8 cellular contexts compared by ENCODE assay signal in genomic region chr12:49777800-49778748, GRCh38. TPM values are rescaled to one million over a fixed set of nuclear protein-coding genes. Genes with fewer than 3 reads are reported as not detected.
DNase-seq lines count a peak whose midpoint lies in the region; ATAC-seq, FAIRE-seq and TF ChIP-seq lines count a peak whose summit lies in the region.

No MANE protein-coding gene starts in this region.

- POLR2A ChIA-PET in A673 (lab: Charles Lee; ENCODE audit: low non-redundant PET) = no interaction called here
- POLR2A ChIA-PET in PC-3 (lab: Charles Lee; ENCODE audit: unreplicated experiment) = no interaction called here

- H3K9me3 ChIP-seq in A673 (ENCODE audit: low read depth, low read length, poor library complexity, severe bottlenecking) (no peaks in the 10 kb centered on the region), PC-3 (ENCODE audit: low read length) (no peaks in the 10 kb centered on the region)

- no peaks in the 10 kb centered on the region for H3K9me2 ChIP-seq in PC-3 (replicated peaks; ENCODE audit: low read length)

- ATAC-seq in GM18867 (IDR thresholded peaks at IDR 0.05; ENCODE audit: unreplicated experiment) (peak; percentile 46), PC-3 (peak; percentile 75), foreskin keratinocyte (peak; percentile 71), GM21786 (IDR thresholded peaks at IDR 0.05; ENCODE audit: unreplicated experiment) (no peak)

- peak overlapping the region; percentile 77 for H2AFZ ChIP-seq in PC-3 (ENCODE audit: low read length)

- peak overlapping the region; percentile 42 for H3K4me2 ChIP-seq in PC-3 (ENCODE audit: low read length)

- H3F3A ChIP-seq in PC-3 (ENCODE audit: low read length, unreplicated experiment) = no peaks in the 10 kb centered on the region

- H3K27me3 ChIP-seq in A673 (replicated peaks; ENCODE audit: insufficient read depth, low read depth, low read length, poor library complexity) = no peaks in the 10 kb centered on the region
- no peaks in the 10 kb centered on the region for H3K27me3 ChIP-seq in PC-3 (ENCODE audit: low read length)
- peaks cover 8% of the 10 kb centered on the region for H3K27me3 ChIP-seq in foreskin keratinocyte

- DNase-seq in A673 (ENCODE audit: low spot score) (peak; percentile 50), PC-3 (peak; percentile 69), foreskin keratinocyte (peak in 1 of 2 donors; percentile 33), putamen (ENCODE audit: low spot score) (peak; percentile 18), frontal cortex (ENCODE audit: low spot score in 2 of 2) (no peak)
- DNase-seq in activated T-helper 1 cell treated with anti-CD3 and anti-CD28 coated beads, Interleukin-2, amount 50 U/mL, for 16 hours (ENCODE audit: low read depth in 1 of 2, low spot score in 1 of 2) = peak; percentile 59 to 62

- no peaks in the 10 kb centered on the region for H4K20me1 ChIP-seq in PC-3 (ENCODE audit: low read length)

- TF ChIP-seq CTCF in A673 (conservative IDR thresholded peaks at IDR 0.05; ENCODE audit: low read depth, low read length) (peak; percentile 91), PC-3 (conservative IDR thresholded peaks at IDR 0.05; ENCODE audit: low read depth, low read length) (peak; percentile 91), foreskin keratinocyte (conservative IDR thresholded peaks at IDR 0.05) (peak; percentile 83)

- H3K36me3 ChIP-seq in A673 (ENCODE audit: insufficient read depth, low read length, poor library complexity, severe bottlenecking) = no peaks in the 10 kb centered on the region
- no peaks in the 10 kb centered on the region for H3K36me3 ChIP-seq in PC-3 (ENCODE audit: low read depth, low read length)

- peaks cover 5% of the 10 kb centered on the region for H3K4me1 ChIP-seq in A673 (ENCODE audit: insufficient read depth, low read length, poor library complexity, severe bottlenecking)
- no peaks in the 10 kb centered on the region for H3K4me1 ChIP-seq in PC-3 (ENCODE audit: insufficient read depth, low read length)
- H3K4me1 ChIP-seq in foreskin keratinocyte = peaks cover 14% of the 10 kb centered on the region

- H3K4me3 ChIP-seq in A673 (ENCODE audit: low read depth, low read length, poor library complexity, severe bottlenecking) (no peak overlapping the region), PC-3 (ENCODE audit: low read length) (no peak overlapping the region)

- CTCF ChIA-PET in A673 (lab: Charles Lee) (interaction anchor here (1.2 to 1.4 kb wide), 2 partner anchors 16 to 141 kb away, joined by 3 to 4 read pairs; no protein-coding TSS in a partner anchor), PC-3 (lab: Charles Lee) (no interaction called here)

- FAIRE-seq in frontal cortex (lab: Jason Lieb, UNC) = no peak

- no peaks in the 10 kb centered on the region for H3K79me2 ChIP-seq in PC-3 (ENCODE audit: low read length)

- intact Hi-C loops in A673 (cut with micrococcal nuclease; ENCODE audit: unreplicated experiment) (loop anchor here (1.0 to 10.0 kb wide), 5 partner anchors 61 to 294 kb away; no protein-coding TSS in a partner anchor), PC-3 (cut with micrococcal nuclease) (loop anchor here (1.0 to 10.0 kb wide), 4 partner anchors 58 to 279 kb away; partner anchors contain the start of genes AQP5 and ASIC1)

- BruUV-seq in A673 (replicated peaks; lab: Mats Ljungman, UMichigan) = no TSS peak
- no TSS peak for BruUV-seq in PC-3 (replicated peaks; lab: Mats Ljungman, UMichigan)

- H3K9ac ChIP-seq in PC-3 (ENCODE audit: low read length) = no peak overlapping the region

- H3K27ac ChIP-seq in A673 (ENCODE audit: low read depth, low read length, poor library complexity, severe bottlenecking) (no peak overlapping the region), PC-3 (ENCODE audit: low read length) (no peak overlapping the region), foreskin keratinocyte (no peak overlapping the region)

RNA-seq across cellular contexts. Expression of gene TMBIM6, which starts 36.7 kb away (rescaled TPM):
- 425 and 454 TPM in 2 replicates for total RNA-seq in A673 (2021)
- total RNA-seq in PC-3 (2014; rRNA removed) = 396 and 402 TPM in 2 replicates
- 391 and 403 TPM in 2 replicates for total RNA-seq in foreskin keratinocyte
- 306 and 343 TPM in 2 replicates for polyA plus RNA-seq in foreskin keratinocyte
- 284 TPM for total RNA-seq in frontal cortex

RNA-seq across cellular contexts. Expression of gene NCKAP5L, which starts 50.1 kb away (rescaled TPM):
- 28.2 and 29.0 TPM in 2 replicates for total RNA-seq in A673 (2021)
- total RNA-seq in PC-3 (2014; rRNA removed) = 13.3 and 14.2 TPM in 2 replicates
- 15.7 and 16.2 TPM in 2 replicates for total RNA-seq in foreskin keratinocyte
- 8.8 and 9.1 TPM in 2 replicates for polyA plus RNA-seq in foreskin keratinocyte
- 7.3 TPM for total RNA-seq in frontal cortex

Comparison
In these comparisons a context has a peak if more than half of its experiments do, and no peak if none do; other contexts are left out.
1. DNase-seq: peak in A673 (single experiment), PC-3 (single experiment), activated T-helper 1 cell treated with anti-CD3 and anti-CD28 coated beads, Interleukin-2, amount 50 U/mL, for 16 hours (2 of 2) and putamen (single experiment); none in frontal cortex (0 of 2).
2. Peak in every context shown above with its lines, with median percentiles within 50 percentile points of each other: CTCF ChIP-seq.